ENCODE assay signal across 12 cellular contexts in the genomic region with DNA sequence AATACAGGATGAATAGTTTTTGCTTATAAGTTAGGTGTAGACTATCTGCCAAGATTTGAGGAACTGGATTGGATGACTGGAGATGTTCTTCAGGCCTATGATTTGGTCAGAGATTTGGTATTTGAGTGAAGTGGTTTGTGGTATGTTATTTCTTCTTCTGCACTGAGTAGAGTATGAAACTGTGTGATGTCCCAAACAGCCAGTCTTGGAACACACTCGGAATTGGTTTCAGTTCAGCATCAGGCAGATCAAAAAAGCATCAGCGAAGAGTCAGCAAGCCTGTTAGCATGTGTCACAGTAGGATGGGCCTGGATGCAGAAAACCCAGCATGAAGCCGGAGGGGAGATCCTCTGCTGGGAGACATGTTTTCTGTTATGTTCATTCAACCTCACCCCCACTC.
DNase-seq lines count a peak whose midpoint lies in the region; TF ChIP-seq lines count a peak whose summit lies in the region.
"Had no signal": no experiment of that assay in that cellular context is flagged by ENCODE, and none has a peak within 500 bp of the region (broad histone marks: within the 10 kb centered on the region; RNA-seq: fewer than 3 reads in every experiment).

No MANE protein-coding gene starts in this region.

- H3K4me1 Mint-ChIP-seq in dendritic cell treated with granulocyte-macrophage colony-stimulating factor and Interleukin-4, amounts not matched to agents 40 ng/mL and 50 ng/mL, for 4 days (ENCODE audit: low read depth) = peaks cover 65% of the 10 kb centered on the region
- H3K4me1 Mint-ChIP-seq in mesothelial cell of epicardium = peaks cover 32% of the 10 kb centered on the region
- no peaks in the 10 kb centered on the region for H3K4me1 Mint-ChIP-seq in activated T-helper 2 cell treated with anti-CD3 and anti-CD28 coated beads, Interferon-gamma antibody, Interleukin-2, Interleukin-4, amounts not matched to agents 10 μg/mL and 5 μg/mL and 100 μg/mL, durations not matched to agents 14 hours and 24 hours and 36 hours (ENCODE audit: low read depth)
- H3K4me1 Mint-ChIP-seq: activated CD4-positive, alpha-beta memory T cell treated with anti-CD3 and anti-CD28 coated beads, Interleukin-2, amount 10 ng/mL, durations not matched to agents 7 days and 5 days had no signal

- H3K27me3 Mint-ChIP-seq in dendritic cell treated with granulocyte-macrophage colony-stimulating factor and Interleukin-4, amounts not matched to agents 40 ng/mL and 50 ng/mL, for 4 days = no peaks in the 10 kb centered on the region
- H3K27me3 Mint-ChIP-seq in mesothelial cell of epicardium (ENCODE audit: low read depth) = no peaks in the 10 kb centered on the region
- no peaks in the 10 kb centered on the region for H3K27me3 Mint-ChIP-seq in activated T-helper 2 cell treated with anti-CD3 and anti-CD28 coated beads, Interferon-gamma antibody, Interleukin-2, Interleukin-4, amounts not matched to agents 10 μg/mL and 5 μg/mL and 100 μg/mL, durations not matched to agents 14 hours and 24 hours and 36 hours (ENCODE audit: low read depth)
- H3K27me3 Mint-ChIP-seq: activated CD4-positive, alpha-beta memory T cell treated with anti-CD3 and anti-CD28 coated beads, Interleukin-2, amount 10 ng/mL, durations not matched to agents 7 days and 5 days had no signal

- DNase-seq in AG08395 (ENCODE audit: low spot score) (peak; percentile 92), HT1080 (ENCODE audit: low read depth) (peak; percentile 17), mesothelial cell of epicardium (ENCODE audit: low spot score in 2 of 2, unreplicated experiment in 2 of 2) (no peak), CD1c-positive myeloid dendritic cell (ENCODE audit: extremely low spot score) (no peak), foreskin melanocyte (no peak), AML-193 (lab: John Stamatoyannopoulos, UW) (no peak)
- DNase-seq in activated T-helper 2 cell treated with anti-CD3 and anti-CD28 coated beads, Interferon-gamma antibody, Interleukin-2, Interleukin-4, amounts not matched to agents 10 μg/mL and 5 μg/mL and 100 μg/mL, durations not matched to agents 14 hours and 24 hours and 36 hours (ENCODE audit: low spot score) = no peak
- DNase-seq: activated CD4-positive, alpha-beta memory T cell treated with anti-CD3 and anti-CD28 coated beads, Interleukin-2, amount 10 ng/mL, durations not matched to agents 7 days and 5 days; activated effector memory CD4-positive, alpha-beta T cell treated with Interleukin-2 at 50 U/mL for 16 hours; GOT3; NCI-H82 had no signal

- no peak for TF ChIP-seq CTCF in mesothelial cell of epicardium (IDR thresholded peaks at IDR 0.05; ENCODE audit: unreplicated experiment)

- H3K4me3 Mint-ChIP-seq in dendritic cell treated with granulocyte-macrophage colony-stimulating factor and Interleukin-4, amounts not matched to agents 40 ng/mL and 50 ng/mL, for 4 days = no peak overlapping the region
- H3K4me3 Mint-ChIP-seq in mesothelial cell of epicardium = no peak overlapping the region
- H3K4me3 Mint-ChIP-seq in activated T-helper 2 cell treated with anti-CD3 and anti-CD28 coated beads, Interferon-gamma antibody, Interleukin-2, Interleukin-4, amounts not matched to agents 10 μg/mL and 5 μg/mL and 100 μg/mL, durations not matched to agents 14 hours and 24 hours and 36 hours (ENCODE audit: low read depth) = no peak overlapping the region
- H3K4me3 Mint-ChIP-seq: activated CD4-positive, alpha-beta memory T cell treated with anti-CD3 and anti-CD28 coated beads, Interleukin-2, amount 10 ng/mL, durations not matched to agents 7 days and 5 days had no signal

- no peaks in the 10 kb centered on the region for H3K9me3 Mint-ChIP-seq in dendritic cell treated with granulocyte-macrophage colony-stimulating factor and Interleukin-4, amounts not matched to agents 40 ng/mL and 50 ng/mL, for 4 days
- peaks cover 11% of the 10 kb centered on the region for H3K9me3 Mint-ChIP-seq in mesothelial cell of epicardium
- no peaks in the 10 kb centered on the region for H3K9me3 Mint-ChIP-seq in activated T-helper 2 cell treated with anti-CD3 and anti-CD28 coated beads, Interferon-gamma antibody, Interleukin-2, Interleukin-4, amounts not matched to agents 10 μg/mL and 5 μg/mL and 100 μg/mL, durations not matched to agents 14 hours and 24 hours and 36 hours
- H3K9me3 Mint-ChIP-seq: activated CD4-positive, alpha-beta memory T cell treated with anti-CD3 and anti-CD28 coated beads, Interleukin-2, amount 10 ng/mL, durations not matched to agents 7 days and 5 days had no signal

- peaks cover 88% of the 10 kb centered on the region for H3K36me3 Mint-ChIP-seq in dendritic cell treated with granulocyte-macrophage colony-stimulating factor and Interleukin-4, amounts not matched to agents 40 ng/mL and 50 ng/mL, for 4 days (ENCODE audit: low read depth)
- peaks cover 9% of the 10 kb centered on the region for H3K36me3 Mint-ChIP-seq in mesothelial cell of epicardium
- H3K36me3 Mint-ChIP-seq in activated T-helper 2 cell treated with anti-CD3 and anti-CD28 coated beads, Interferon-gamma antibody, Interleukin-2, Interleukin-4, amounts not matched to agents 10 μg/mL and 5 μg/mL and 100 μg/mL, durations not matched to agents 14 hours and 24 hours and 36 hours (ENCODE audit: low read depth) = no peaks in the 10 kb centered on the region

- intact Hi-C loops in dendritic cell treated with granulocyte-macrophage colony-stimulating factor and Interleukin-4, amounts not matched to agents 40 ng/mL and 50 ng/mL, for 4 days (cut with micrococcal nuclease) = no loop called here
- intact Hi-C loops in activated T-helper 2 cell treated with anti-CD3 and anti-CD28 coated beads, Interferon-gamma antibody, Interleukin-2, Interleukin-4, amounts not matched to agents 10 μg/mL and 5 μg/mL and 100 μg/mL, durations not matched to agents 14 hours and 24 hours and 36 hours (cut with micrococcal nuclease) = no loop called here

- H3K27ac Mint-ChIP-seq in dendritic cell treated with granulocyte-macrophage colony-stimulating factor and Interleukin-4, amounts not matched to agents 40 ng/mL and 50 ng/mL, for 4 days = peak overlapping the region; percentile 26
- peak overlapping the region; percentile 2 for H3K27ac Mint-ChIP-seq in mesothelial cell of epicardium
- H3K27ac Mint-ChIP-seq in activated T-helper 2 cell treated with anti-CD3 and anti-CD28 coated beads, Interferon-gamma antibody, Interleukin-2, Interleukin-4, amounts not matched to agents 10 μg/mL and 5 μg/mL and 100 μg/mL, durations not matched to agents 14 hours and 24 hours and 36 hours = no peak overlapping the region
- H3K27ac Mint-ChIP-seq: activated CD4-positive, alpha-beta memory T cell treated with anti-CD3 and anti-CD28 coated beads, Interleukin-2, amount 10 ng/mL, durations not matched to agents 7 days and 5 days had no signal

Comparison
In these comparisons a context has a peak if more than half of its experiments do, and no peak if none do; other contexts are left out.
1. DNase-seq: peak in AG08395 (single experiment) and HT1080 (single experiment); none in mesothelial cell of epicardium (0 of 2), CD1c-positive myeloid dendritic cell (single experiment), foreskin melanocyte (single experiment), activated T-helper 2 cell treated with anti-CD3 and anti-CD28 coated beads, Interferon-gamma antibody, Interleukin-2, Interleukin-4, amounts not matched to agents 10 μg/mL and 5 μg/mL and 100 μg/mL, durations not matched to agents 14 hours and 24 hours and 36 hours (single experiment) and AML-193 (0 of 2).